Comparison of ENCODE assay signal across 9 cellular contexts in the genomic region with DNA sequence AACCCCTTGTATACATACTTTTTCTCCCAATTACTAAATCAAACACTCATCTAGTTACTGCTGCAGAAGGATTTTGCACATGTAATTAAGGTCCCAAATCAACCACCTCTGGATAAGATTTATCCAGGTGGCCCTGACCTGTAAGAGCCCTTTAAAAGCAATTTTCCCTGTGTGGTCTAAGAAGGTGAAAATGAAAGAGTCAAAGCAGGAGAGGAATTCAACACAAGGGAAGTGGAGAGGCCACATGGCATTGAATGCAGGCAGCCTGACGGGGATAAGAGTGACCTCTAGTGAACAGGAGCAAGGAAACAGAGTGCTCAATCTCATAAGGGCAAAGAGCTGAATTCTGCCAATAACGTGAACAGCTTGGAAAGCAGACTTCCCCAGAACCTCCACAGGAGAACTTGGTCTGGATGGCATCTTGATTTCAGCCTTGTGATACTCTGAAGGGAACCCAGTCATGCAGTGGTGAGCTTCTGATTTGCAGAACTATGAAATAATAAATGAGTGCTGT. TPM values are rescaled to one million over a fixed set of nuclear protein-coding genes. Genes with fewer than 3 reads are reported as not detected.
DNase-seq lines count a peak whose midpoint lies in the region; ATAC-seq and TF ChIP-seq lines count a peak whose summit lies in the region.
"Had no signal": no experiment of that assay in that cellular context is flagged by ENCODE, and none has a peak within 500 bp of the region (broad histone marks: within the 10 kb centered on the region; RNA-seq: fewer than 3 reads in every experiment).

No MANE protein-coding gene starts in this region.

- H3K79me2 ChIP-seq in osteoblast (ENCODE audit: insufficient read depth, low read length): peaks cover 100% of the 10 kb centered on the region

- H2AFZ ChIP-seq in osteoblast (ENCODE audit: low read length): no peak overlapping the region

- H3K9me3 ChIP-seq in osteoblast (ENCODE audit: low read depth, low read length): no peaks in the 10 kb centered on the region

- peak; percentile 86 for ATAC-seq in GM21367 (IDR thresholded peaks at IDR 0.05; ENCODE audit: unreplicated experiment)

- no peaks in the 10 kb centered on the region for H3K36me3 ChIP-seq in osteoblast (ENCODE audit: insufficient read depth, low read length)

- peaks cover 33% of the 10 kb centered on the region for H4K20me1 ChIP-seq in osteoblast (ENCODE audit: insufficient read depth, low read length)

- H3K4me3 ChIP-seq in epithelial cell of esophagus (ENCODE audit: low read length): no peak overlapping the region
- no peak overlapping the region for H3K4me3 ChIP-seq in osteoblast (ENCODE audit: insufficient read depth, low read length)
- H3K4me3 ChIP-seq: BLaER1 treated with 17β-estradiol and CSF1 and Interleukin-3, amounts not matched to agents 10 nM and 100 nM had no signal

- H3K27me3 ChIP-seq in osteoblast (ENCODE audit: insufficient read depth, low read length): no peaks in the 10 kb centered on the region
- H3K27me3 ChIP-seq: BLaER1 treated with 17β-estradiol and CSF1 and Interleukin-3, amounts not matched to agents 10 nM and 100 nM had no signal

- peaks cover 22% of the 10 kb centered on the region for H3K4me1 ChIP-seq in osteoblast (ENCODE audit: insufficient read depth, low read length)

- DNase-seq in NCI-H2196 (lab: John Stamatoyannopoulos, UW; ENCODE audit: unreplicated experiment) (peak; percentile 6), NCI-H2196 treated with DMSO at 0.1 percent for 48 hours (lab: John Stamatoyannopoulos, UW; ENCODE audit: unreplicated experiment) (no peak), HT-29 (ENCODE audit: low spot score) (peak; percentile 53), SK-N-DZ (ENCODE audit: low spot score) (peak; percentile 72), epithelial cell of esophagus (ENCODE audit: low read depth) (peak; percentile 51), osteoblast (ENCODE audit: insufficient read length, low spot score, missing footprints) (no peak), 8988T (no peak)

- TF ChIP-seq CTCF in epithelial cell of esophagus (IDR thresholded peaks at IDR 0.05; ENCODE audit: insufficient read depth, low read depth, low read length, missing control alignments): peak; percentile 40
- TF ChIP-seq CTCF in osteoblast (IDR thresholded peaks at IDR 0.05; ENCODE audit: extremely low read depth, low read depth, low read length): peak; percentile 29

- peak overlapping the region; percentile 35 for H3K27ac ChIP-seq in osteoblast (ENCODE audit: low read depth, low read length)

- peak overlapping the region; percentile 15 for H3K4me2 ChIP-seq in osteoblast (ENCODE audit: insufficient read depth, low read length)

RNA-seq across cellular contexts. Expression of a gene that starts 27.2 kb away (rescaled TPM):
- total RNA-seq in HT-29 (2014; rRNA removed; shearing (Covaris generic)): 6.4 and 8.9 TPM in 2 replicates
- 33.6 and 36.2 TPM in 2 replicates for polyA plus RNA-seq in SK-N-DZ (2014; cell fraction: cytosol; rRNA removed)
- 15.1 and 16.9 TPM in 2 replicates for polyA plus RNA-seq in SK-N-DZ (2014; cell fraction: nucleus; rRNA removed)
- 29.7 and 32.1 TPM in 2 replicates for total RNA-seq in osteoblast

Comparison
In these comparisons a context has a peak if more than half of its experiments do, and no peak if none do; other contexts are left out.
1. DNase-seq: peak in NCI-H2196 (single experiment), HT-29 (single experiment), SK-N-DZ (single experiment) and epithelial cell of esophagus (single experiment); none in NCI-H2196 treated with DMSO at 0.1 percent for 48 hours (single experiment), osteoblast (single experiment) and 8988T (single experiment).